In genomic region chr22:21734540-21735197, GRCh38 we compare ENCODE assay signal across 8 cellular contexts. TPM values are rescaled to one million over a fixed set of nuclear protein-coding genes. Genes with fewer than 3 reads are reported as not detected.
A peak's percentile ranks its signal among the peaks of the same experiment; 100 is the strongest.
DNase-seq lines count a peak whose midpoint lies in the region; ATAC-seq and TF ChIP-seq lines count a peak whose summit lies in the region.

No MANE protein-coding gene starts in this region.

- H3F3A ChIP-seq in PC-3 (ENCODE audit: low read length, unreplicated experiment): no peaks in the 10 kb centered on the region

- H3K4me3 ChIP-seq in PC-3 (ENCODE audit: low read length) (peak overlapping the region; percentile 79), ovary (peak overlapping the region; percentile 57)

- ATAC-seq in PC-3: no peak
- ATAC-seq in HG02623 (IDR thresholded peaks at IDR 0.05; ENCODE audit: unreplicated experiment): no peak

- TSS peak; percentile 60 for BruUV-seq in PC-3 (replicated peaks; lab: Mats Ljungman, UMichigan)

- peaks cover 14% of the 10 kb centered on the region for H3K4me1 Mint-ChIP-seq in endothelial cell (ENCODE audit: unreplicated experiment)

- DNase-seq in NCI-H1417 (lab: John Stamatoyannopoulos, UW) (peak in 2 of 3 experiments; percentile 32 to 59), NCI-H1417 treated with DMSO at 0.1 percent for 48 hours (lab: John Stamatoyannopoulos, UW) (no peak), PC-3 (no peak), endothelial cell (ENCODE audit: low spot score) (no peak), ovary (no peak), DMS153 treated with DMSO at 0.1 percent for 48 hours (lab: John Stamatoyannopoulos, UW; ENCODE audit: unreplicated experiment) (no peak), AG20443 (ENCODE audit: low spot score) (no peak)

- POLR2A ChIA-PET in PC-3 (lab: Charles Lee; ENCODE audit: unreplicated experiment): no interaction called here

- H3K9me2 ChIP-seq in PC-3 (replicated peaks; ENCODE audit: low read length): no peaks in the 10 kb centered on the region

- intact Hi-C loops in PC-3 (cut with micrococcal nuclease) (no loop called here), ovary (cut with DNase I) (no loop called here)

- no peak for TF ChIP-seq POLR2A in ovary (IDR thresholded peaks at IDR 0.05)

- no peaks in the 10 kb centered on the region for H3K4me1 ChIP-seq in PC-3 (ENCODE audit: insufficient read depth, low read length)
- H3K4me1 ChIP-seq in ovary (ENCODE audit: insufficient read depth): peaks cover 4% of the 10 kb centered on the region

- H3K36me3 Mint-ChIP-seq in endothelial cell (ENCODE audit: low read depth, unreplicated experiment): no peaks in the 10 kb centered on the region

- H3K4me3 Mint-ChIP-seq in endothelial cell (ENCODE audit: unreplicated experiment): peak overlapping the region; percentile 94

- peak overlapping the region; percentile 96 for H3K4me2 ChIP-seq in PC-3 (ENCODE audit: low read length)

- H3K27me3 ChIP-seq in PC-3 (ENCODE audit: low read length): no peaks in the 10 kb centered on the region
- no peaks in the 10 kb centered on the region for H3K27me3 ChIP-seq in ovary

- H3K27me3 Mint-ChIP-seq in endothelial cell (ENCODE audit: unreplicated experiment): peaks cover 8% of the 10 kb centered on the region

- H3K9ac ChIP-seq in PC-3 (ENCODE audit: low read length): no peak overlapping the region

- TF ChIP-seq EP300 in ovary (IDR thresholded peaks at IDR 0.05): no peak

- H3K36me3 ChIP-seq in PC-3 (ENCODE audit: low read depth, low read length) (no peaks in the 10 kb centered on the region), ovary (no peaks in the 10 kb centered on the region)

- H3K27ac Mint-ChIP-seq in endothelial cell (ENCODE audit: unreplicated experiment): peak overlapping the region; percentile 92

- H3K27ac ChIP-seq in PC-3 (ENCODE audit: low read length) (no peak overlapping the region), ovary (peak overlapping the region in 1 of 2 donors; percentile 81)

- no peaks in the 10 kb centered on the region for H4K20me1 ChIP-seq in PC-3 (ENCODE audit: low read length)

- no peaks in the 10 kb centered on the region for H3K9me3 Mint-ChIP-seq in endothelial cell (ENCODE audit: unreplicated experiment)

- 17 to 19% (median 18%) methylated on average over 8 of the region's 8 CpGs for WGBS in ovary, 3 donors

- TF ChIP-seq CTCF in PC-3 (conservative IDR thresholded peaks at IDR 0.05; ENCODE audit: low read depth, low read length) (no peak), endothelial cell (IDR thresholded peaks at IDR 0.05; ENCODE audit: unreplicated experiment) (no peak), ovary (IDR thresholded peaks at IDR 0.05) (no peak)

- CTCF ChIA-PET in PC-3 (lab: Charles Lee): no interaction called here

- H2AFZ ChIP-seq in PC-3 (ENCODE audit: low read length): peak overlapping the region; percentile 98

- H3K79me2 ChIP-seq in PC-3 (ENCODE audit: low read length): no peaks in the 10 kb centered on the region

- H3K9me3 ChIP-seq in PC-3 (ENCODE audit: low read length): no peaks in the 10 kb centered on the region
- H3K9me3 ChIP-seq in ovary: no peaks in the 10 kb centered on the region

RNA-seq across cellular contexts. Expression of gene YPEL1, which starts 0.9 kb away (rescaled TPM):
- total RNA-seq in PC-3 (2014; rRNA removed): 0.23 and 3.2 TPM in 2 replicates
- total RNA-seq in endothelial cell (ENCODE audit: unreplicated experiment): 11.5 TPM
- 10 to 100 TPM in 2 of 7 donors, 1 to 10 TPM in 5; 2.9 to 11.4 (median 7.0) TPM for total RNA-seq in ovary
- polyA plus RNA-seq in ovary: 10 to 100 TPM in 1 of 2 donors, 1 to 10 TPM in 1; 8.5 to 10.2 TPM

Comparison
In these comparisons a context has a peak if more than half of its experiments do, and no peak if none do; other contexts are left out.
1. DNase-seq: peak in NCI-H1417 (2 of 3); none in NCI-H1417 treated with DMSO at 0.1 percent for 48 hours (single experiment), PC-3 (single experiment), endothelial cell (single experiment), ovary (0 of 5), DMS153 treated with DMSO at 0.1 percent for 48 hours (single experiment) and AG20443 (single experiment).